1 cellular context compared by ENCODE assay signal in genomic region chr3:37997791-37998370, GRCh38.
TF ChIP-seq lines count a peak whose summit lies in the region.

No MANE protein-coding gene starts in this region.

TF ChIP-seq in GM12878, 131 proteins besides CTCF, POLR2A, EP300 and RAD21:
- TF ChIP-seq RBBP5 (conservative IDR thresholded peaks at IDR 0.05) (no peak), NR2F1 (conservative IDR thresholded peaks at IDR 0.05) (no peak), BACH1 (IDR thresholded peaks at IDR 0.05; ENCODE audit: borderline replicate concordance) (no peak), CBFB (IDR thresholded peaks at IDR 0.05; ENCODE audit: low read depth) (no peak), SMARCA5 (IDR thresholded peaks at IDR 0.05) (no peak), IKZF1 (conservative IDR thresholded peaks at IDR 0.05) (no peak), ZBTB4 (CRISPR knock-in tag; IDR thresholded peaks at IDR 0.05) (no peak), POLR2AphosphoS2 (IDR thresholded peaks at IDR 0.05; ENCODE audit: low read depth, low read length) (no peak), TBL1XR1 (IDR thresholded peaks at IDR 0.05; ENCODE audit: low read depth, low read length) (no peak), RAD51 (IDR thresholded peaks at IDR 0.05) (no peak), GABPA (IDR thresholded peaks at IDR 0.05; ENCODE audit: low read depth) (no peak), KDM1A (IDR thresholded peaks at IDR 0.05; ENCODE audit: borderline replicate concordance) (no peak), BMI1 (IDR thresholded peaks at IDR 0.05; ENCODE audit: borderline replicate concordance) (no peak), STAT1 (conservative IDR thresholded peaks at IDR 0.05) (no peak), NBN (IDR thresholded peaks at IDR 0.05) (no peak), ZNF622 (IDR thresholded peaks at IDR 0.05) (no peak), KAT2A (conservative IDR thresholded peaks at IDR 0.05; ENCODE audit: control insufficient read depth, low read depth, low read length) (no peak), CHD1 (IDR thresholded peaks at IDR 0.05; ENCODE audit: low read depth, low read length) (no peak), RUNX3 (IDR thresholded peaks at IDR 0.05; ENCODE audit: low read length) (no peak)
